Comparison of ENCODE assay signal across 8 cellular contexts in genomic region chr14:21118933-21119332, GRCh38. TPM values are rescaled to one million over a fixed set of nuclear protein-coding genes. Genes with fewer than 3 reads are reported as not detected.
"Had no signal": no experiment of that assay in that cellular context is flagged by ENCODE, and none has a peak within 500 bp of the region (broad histone marks: within the 10 kb centered on the region; RNA-seq: fewer than 3 reads in every experiment).

No MANE protein-coding gene starts in this region.

- ATAC-seq: GM12878 had no signal

- FAIRE-seq: GM12878, GM12891, GM12892, GM18507, GM19239 had no signal

- DNase-seq: GDM1, GF-D8 had no signal

- H3K4me3 ChIP-seq: GM12878 had no signal

RNA-seq across cellular contexts. Expression of gene TMEM253, which starts 18.1 kb away (rescaled TPM):
- total RNA-seq: G401, GM12878 had no signal

RNA-seq across cellular contexts. Expression of gene OR5AU1, which starts 36.9 kb away (rescaled TPM):
- total RNA-seq: GM12878 had no signal
- polyA plus RNA-seq: GM12878 had no signal
